In the genomic region with DNA sequence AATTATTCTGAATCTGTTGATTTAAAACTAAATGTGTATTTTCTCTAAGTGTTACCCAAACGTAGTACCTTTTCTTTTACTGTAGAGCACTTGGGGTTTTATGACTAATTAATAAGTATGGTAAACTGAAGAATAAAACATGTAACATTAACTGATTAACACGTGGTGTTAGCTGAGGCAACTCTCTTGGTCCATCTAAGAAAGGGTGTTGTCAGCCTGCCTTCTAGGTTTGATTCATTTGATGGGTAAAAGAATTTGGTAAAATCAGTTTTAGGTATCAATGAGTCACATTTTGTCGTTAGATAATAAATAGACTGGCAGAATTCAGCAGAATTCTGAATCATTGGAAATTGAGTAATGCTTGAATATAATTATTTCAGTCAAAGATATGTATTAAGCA, we compare ENCODE assay signal across 25 cellular contexts.
DNase-seq lines count a peak whose midpoint lies in the region; ATAC-seq and TF ChIP-seq lines count a peak whose summit lies in the region.
"Had no signal": no experiment of that assay in that cellular context is flagged by ENCODE, and none has a peak within 500 bp of the region (broad histone marks: within the 10 kb centered on the region; RNA-seq: fewer than 3 reads in every experiment).

No MANE protein-coding gene starts in this region.

- no peak overlapping the region for H3K4me3 ChIP-seq in HUES64 (ENCODE audit: low read length)
- H3K4me3 ChIP-seq: body of pancreas, colonic mucosa, hepatocyte, skin epidermis had no signal

- H3K4me3 Mint-ChIP-seq in glutamatergic neuron (ENCODE audit: unreplicated experiment): no peak overlapping the region
- no peak overlapping the region for H3K4me3 Mint-ChIP-seq in stimulated activated effector memory CD8-positive, alpha-beta T cell treated with anti-CD3 and anti-CD28 coated beads, Interleukin-12 subunit alpha, Interleukin-12 subunit beta, amount 100 ng/mL, for 72 hours
- H3K4me3 Mint-ChIP-seq: naive thymus-derived CD4-positive, alpha-beta T cell; stimulated activated naive CD8-positive, alpha-beta T cell treated with anti-CD3 and anti-CD28 coated beads, Interleukin-15, Interleukin-2, amounts not matched to agents 100 ng/mL and 50 ng/mL, for 24 hours had no signal

- no peaks in the 10 kb centered on the region for H3K36me3 ChIP-seq in HUES64 (ENCODE audit: insufficient read depth, low read length)
- H3K36me3 ChIP-seq: colonic mucosa had no signal

- H3K9me3 Mint-ChIP-seq in glutamatergic neuron (ENCODE audit: unreplicated experiment): peaks cover 4% of the 10 kb centered on the region
- H3K9me3 Mint-ChIP-seq in stimulated activated effector memory CD8-positive, alpha-beta T cell treated with anti-CD3 and anti-CD28 coated beads, Interleukin-12 subunit alpha, Interleukin-12 subunit beta, amount 100 ng/mL, for 72 hours: no peaks in the 10 kb centered on the region
- H3K9me3 Mint-ChIP-seq: activated naive CD4-positive, alpha-beta T cell treated with anti-CD3 and anti-CD28 coated beads, Interleukin-2, amount 50 U/mL, for 72 hours; naive thymus-derived CD4-positive, alpha-beta T cell; stimulated activated naive CD8-positive, alpha-beta T cell treated with anti-CD3 and anti-CD28 coated beads, Interleukin-15, Interleukin-2, amounts not matched to agents 100 ng/mL and 50 ng/mL, for 24 hours had no signal

- peak overlapping the region; percentile 29; the same call in 1 of the 2 replicates for H3K27ac ChIP-seq in HUES64 (ENCODE audit: low read depth, low read length)
- H3K27ac ChIP-seq: colonic mucosa, hepatocyte had no signal

- H3K36me3 Mint-ChIP-seq in glutamatergic neuron (ENCODE audit: unreplicated experiment): no peaks in the 10 kb centered on the region
- no peaks in the 10 kb centered on the region for H3K36me3 Mint-ChIP-seq in stimulated activated effector memory CD8-positive, alpha-beta T cell treated with anti-CD3 and anti-CD28 coated beads, Interleukin-12 subunit alpha, Interleukin-12 subunit beta, amount 100 ng/mL, for 72 hours
- H3K36me3 Mint-ChIP-seq: activated naive CD4-positive, alpha-beta T cell treated with anti-CD3 and anti-CD28 coated beads, Interleukin-2, amount 50 U/mL, for 72 hours had no signal

- H3K27me3 ChIP-seq in HUES64 (ENCODE audit: insufficient read depth, low read length): no peaks in the 10 kb centered on the region
- H3K27me3 ChIP-seq: body of pancreas, colonic mucosa, hepatocyte had no signal

- TF ChIP-seq CTCF in glutamatergic neuron (IDR thresholded peaks at IDR 0.05; ENCODE audit: partially characterized antibody, unreplicated experiment): no peak

- no peak overlapping the region for H3K9ac ChIP-seq in HUES64 (ENCODE audit: low read depth, low read length)
- H3K9ac ChIP-seq: parathyroid adenoma had no signal

- H3K9me3 ChIP-seq in HUES64 (ENCODE audit: insufficient read depth, low read depth, low read length): no peaks in the 10 kb centered on the region
- H3K9me3 ChIP-seq: body of pancreas, colonic mucosa had no signal

- no peak for DNase-seq in activated CD4-positive, CD25-positive, alpha-beta regulatory T cell (lab: John Stamatoyannopoulos, UW)
- DNase-seq in glutamatergic neuron (no peak), CD1c-positive myeloid dendritic cell (ENCODE audit: extremely low spot score) (no peak)
- DNase-seq in stimulated activated effector memory CD8-positive, alpha-beta T cell treated with anti-CD3 and anti-CD28 coated beads, Interleukin-12 subunit alpha, Interleukin-12 subunit beta, amount 100 ng/mL, for 72 hours (ENCODE audit: low spot score in 2 of 2): no peak
- DNase-seq: 8988T; body of pancreas; colonic mucosa; COR-L47; DND-41; mammary epithelial cell; naive thymus-derived CD4-positive, alpha-beta T cell; NCI-H1105; NCI-H2107; NCI-H510A; NK-92 treated with Interleukin-12 subunit alpha and Interleukin-12 subunit beta, amount 100 ng/mL, for 24 hours; T-helper 2 cell had no signal

- H3K4me1 ChIP-seq in HUES64 (ENCODE audit: insufficient read depth, low read length): peaks cover 96% of the 10 kb centered on the region

- peaks cover 46% of the 10 kb centered on the region for H3K4me1 Mint-ChIP-seq in glutamatergic neuron (ENCODE audit: low read depth, unreplicated experiment)
- peaks cover 26% of the 10 kb centered on the region for H3K4me1 Mint-ChIP-seq in stimulated activated effector memory CD8-positive, alpha-beta T cell treated with anti-CD3 and anti-CD28 coated beads, Interleukin-12 subunit alpha, Interleukin-12 subunit beta, amount 100 ng/mL, for 72 hours

- H3K27ac Mint-ChIP-seq in glutamatergic neuron (ENCODE audit: unreplicated experiment): peak overlapping the region; percentile 49
- no peak overlapping the region for H3K27ac Mint-ChIP-seq in stimulated activated effector memory CD8-positive, alpha-beta T cell treated with anti-CD3 and anti-CD28 coated beads, Interleukin-12 subunit alpha, Interleukin-12 subunit beta, amount 100 ng/mL, for 72 hours

- WGBS in HUES64: 87% methylated on average over 3 of the region's 3 CpGs

- peaks cover 6% of the 10 kb centered on the region for H3K27me3 Mint-ChIP-seq in glutamatergic neuron (ENCODE audit: unreplicated experiment)
- H3K27me3 Mint-ChIP-seq: naive thymus-derived CD4-positive, alpha-beta T cell; stimulated activated naive CD8-positive, alpha-beta T cell treated with anti-CD3 and anti-CD28 coated beads, Interleukin-15, Interleukin-2, amounts not matched to agents 100 ng/mL and 50 ng/mL, for 24 hours had no signal

- peak; percentile 95 to 97 for ATAC-seq in activated CD4-positive, CD25-positive, alpha-beta regulatory T cell treated with anti-CD3 and anti-CD28 coated beads, Interleukin-2, amount 50 U/mL, for 24 hours
- peak; percentile 87 for ATAC-seq in stimulated activated effector memory CD8-positive, alpha-beta T cell treated with anti-CD3 and anti-CD28 coated beads, Interleukin-12 subunit alpha, Interleukin-12 subunit beta, amount 100 ng/mL, for 72 hours
- ATAC-seq in GM18867 (IDR thresholded peaks at IDR 0.05; ENCODE audit: unreplicated experiment) (no peak), HG02973 (IDR thresholded peaks at IDR 0.05; ENCODE audit: unreplicated experiment) (no peak)
- ATAC-seq: body of pancreas; naive thymus-derived CD4-positive, alpha-beta T cell had no signal

Comparison
In these comparisons a context has a peak if more than half of its experiments do, and no peak if none do; other contexts are left out.
1. ATAC-seq: peak in activated CD4-positive, CD25-positive, alpha-beta regulatory T cell treated with anti-CD3 and anti-CD28 coated beads, Interleukin-2, amount 50 U/mL, for 24 hours (2 of 2) and stimulated activated effector memory CD8-positive, alpha-beta T cell treated with anti-CD3 and anti-CD28 coated beads, Interleukin-12 subunit alpha, Interleukin-12 subunit beta, amount 100 ng/mL, for 72 hours (single experiment); none in GM18867 (single experiment) and HG02973 (single experiment).